10 cellular contexts compared by ENCODE assay signal in the genomic region with DNA sequence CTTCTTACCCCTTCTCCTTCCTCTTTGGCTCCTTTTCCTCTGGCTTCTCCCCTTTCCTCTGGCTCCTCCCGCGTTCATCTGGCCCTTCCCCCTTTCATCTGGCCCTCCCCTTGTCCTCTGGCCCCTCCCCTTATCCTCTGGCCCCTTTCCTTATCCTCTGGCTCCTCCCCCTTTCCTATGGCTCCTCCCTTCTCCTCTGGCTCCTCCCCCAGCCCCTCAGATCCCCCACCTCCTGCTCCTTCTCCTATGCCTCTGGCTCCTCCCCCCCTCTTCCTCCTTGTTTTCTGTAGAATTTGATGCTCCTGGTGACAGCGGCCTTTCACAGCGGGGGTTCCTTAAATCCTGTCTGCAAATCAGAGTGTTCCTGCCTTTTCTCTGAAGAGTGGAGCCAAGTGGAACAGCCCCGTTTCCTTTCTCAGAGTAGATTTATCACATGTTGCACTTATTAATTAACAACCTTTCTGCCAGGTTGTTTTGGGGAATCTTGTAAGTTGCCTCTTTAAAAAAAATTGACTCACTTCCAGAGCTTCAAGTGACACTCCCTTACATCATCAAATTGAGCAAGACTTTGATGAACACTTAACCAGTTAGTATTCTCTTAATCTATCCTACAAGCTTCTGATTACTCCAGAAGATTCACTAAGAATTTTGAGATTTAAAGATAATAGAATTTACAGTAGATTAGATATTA. TPM values are rescaled to one million over a fixed set of nuclear protein-coding genes. Genes with fewer than 3 reads are reported as not detected.
DNase-seq lines count a peak whose midpoint lies in the region; ATAC-seq and TF ChIP-seq lines count a peak whose summit lies in the region.
"Had no signal": no experiment of that assay in that cellular context is flagged by ENCODE, and none has a peak within 500 bp of the region (broad histone marks: within the 10 kb centered on the region; RNA-seq: fewer than 3 reads in every experiment).

No MANE protein-coding gene starts in this region.

- DNase-seq in AG10803 (ENCODE audit: low read depth) (peak; percentile 34), HCT116 (ENCODE audit: low read depth, low spot score) (peak; percentile 41), amniotic epithelial cell (ENCODE audit: low read depth) (peak; percentile 40), iPS DF 4.7 (ENCODE audit: extremely low read depth, low spot score) (peak; percentile 94), medulla oblongata (ENCODE audit: extremely low spot score) (no peak)
- DNase-seq in stimulated activated naive CD8-positive, alpha-beta T cell treated with anti-CD3 and anti-CD28 coated beads, Interleukin-15, amount 100 ng/mL, for 72 hours: no peak
- no peak for DNase-seq in activated CD4-positive, alpha-beta T cell treated with anti-CD3 and anti-CD28 coated beads for 4 hours
- DNase-seq: cerebellar nuclear complex had no signal

- no peaks in the 10 kb centered on the region for H3K27me3 ChIP-seq in HCT116 (ENCODE audit: insufficient read depth, low read length)

- H3K79me2 ChIP-seq in HCT116 (ENCODE audit: insufficient read depth, low read length): no peaks in the 10 kb centered on the region

- ATAC-seq in HCT116: peak; percentile 98
- no peak for ATAC-seq in GM21381 (IDR thresholded peaks at IDR 0.05; ENCODE audit: unreplicated experiment)
- no peak for ATAC-seq in stimulated activated naive CD8-positive, alpha-beta T cell treated with anti-CD3 and anti-CD28 coated beads, Interleukin-15, amount 100 ng/mL, for 72 hours

- H2AFZ ChIP-seq in HCT116 (ENCODE audit: low read depth, low read length, poor library complexity, severe bottlenecking): no peak overlapping the region

- CTCF ChIA-PET in HCT116 (lab: Charles Lee): interaction anchor here (1.9 kb wide), 1 partner anchor 39 kb away, joined by 6 read pairs; no protein-coding TSS in a partner anchor

- RAD21 ChIA-PET in HCT116 (lab: Charles Lee; ENCODE audit: low non-redundant PET in 1 of 2, low total read pairs in 2 of 2, uncharacterized antibody in 2 of 2, unreplicated experiment in 2 of 2): no interaction called here

- POLR2A ChIA-PET in HCT116 (lab: Charles Lee): no interaction called here

- no peaks in the 10 kb centered on the region for H3K9me2 ChIP-seq in HCT116 (ENCODE audit: insufficient read depth)

- peak overlapping the region in 1 of 2 donors; percentile 2 for H3K27ac Mint-ChIP-seq in stimulated activated naive CD8-positive, alpha-beta T cell treated with anti-CD3 and anti-CD28 coated beads, Interleukin-15, amount 100 ng/mL, for 72 hours

- no peaks in the 10 kb centered on the region for H3K4me1 Mint-ChIP-seq in stimulated activated naive CD8-positive, alpha-beta T cell treated with anti-CD3 and anti-CD28 coated beads, Interleukin-15, amount 100 ng/mL, for 72 hours

- no peak overlapping the region for H3K4me2 ChIP-seq in HCT116 (ENCODE audit: low read length)

- no peaks in the 10 kb centered on the region for H3K4me1 ChIP-seq in HCT116 (ENCODE audit: control insufficient read depth in 1 of 2, insufficient read depth in 2 of 2, low read length in 2 of 2)
- H3K4me1 ChIP-seq: SJSA1 had no signal

- H3K9ac ChIP-seq in HCT116 (ENCODE audit: low read length): no peak overlapping the region

- H3K4me3 Mint-ChIP-seq in stimulated activated naive CD8-positive, alpha-beta T cell treated with anti-CD3 and anti-CD28 coated beads, Interleukin-15, amount 100 ng/mL, for 72 hours: no peak overlapping the region

- TF ChIP-seq POLR2A in HCT116 (IDR thresholded peaks at IDR 0.05; ENCODE audit: borderline replicate concordance, extremely low read depth, insufficient read depth, insufficient read length): no peak

- intact Hi-C loops in HCT116 (cut with micrococcal nuclease): no loop called here

- TF ChIP-seq CTCF in AG10803 (conservative IDR thresholded peaks at IDR 0.05; ENCODE audit: low read length) (no peak), HCT116 (IDR thresholded peaks at IDR 0.05 in 2 of 3, conservative IDR thresholded peaks at IDR 0.05 in 1 of 3; ENCODE audit: borderline replicate concordance in 1 of 3, insufficient read depth in 1 of 3, low read depth in 2 of 3, low read length in 2 of 3) (no peak)

- no TSS peak for BruUV-seq in HCT116 (replicated peaks; lab: Mats Ljungman, UMichigan)

- no peaks in the 10 kb centered on the region for H4K20me1 ChIP-seq in HCT116 (ENCODE audit: insufficient read depth)

- H3K9me3 Mint-ChIP-seq in stimulated activated naive CD8-positive, alpha-beta T cell treated with anti-CD3 and anti-CD28 coated beads, Interleukin-15, amount 100 ng/mL, for 72 hours: no peaks in the 10 kb centered on the region

- H3K4me3 ChIP-seq in AG10803 (ENCODE audit: low read length) (no peak overlapping the region), HCT116 (replicated peaks in 1 of 2; ENCODE audit: low read depth in 1 of 2, low read length in 2 of 2) (no peak overlapping the region)
- H3K4me3 ChIP-seq: SJSA1 had no signal

- no peak for TF ChIP-seq RAD21 in HCT116 (IDR thresholded peaks at IDR 0.05; ENCODE audit: low read depth)

- no peaks in the 10 kb centered on the region for H3K9me3 ChIP-seq in HCT116 (ENCODE audit: control insufficient read depth in 1 of 2, insufficient read depth in 1 of 2, low read depth in 1 of 2, low read length in 2 of 2)
- H3K9me3 ChIP-seq: SJSA1 had no signal

- H3K27ac ChIP-seq in HCT116 (ENCODE audit: low read depth, low read length): no peak overlapping the region
- H3K27ac ChIP-seq: SJSA1 had no signal

- H3K36me3 ChIP-seq in HCT116 (ENCODE audit: control insufficient read depth in 1 of 2, insufficient read depth in 2 of 2, low read length in 2 of 2): no peaks in the 10 kb centered on the region
- H3K36me3 ChIP-seq: SJSA1 had no signal

- H3K27me3 Mint-ChIP-seq in stimulated activated naive CD8-positive, alpha-beta T cell treated with anti-CD3 and anti-CD28 coated beads, Interleukin-15, amount 100 ng/mL, for 72 hours: no peaks in the 10 kb centered on the region

TF ChIP-seq in HCT116, 20 proteins besides CTCF, POLR2A, EP300 and RAD21:
- TF ChIP-seq POLR2AphosphoS5 (IDR thresholded peaks at IDR 0.05; ENCODE audit: low read depth, low read length) (no peak), SP1 (IDR thresholded peaks at IDR 0.05; ENCODE audit: low read depth) (peak; percentile 27; the same call in 1 of the 2 replicates), TCF7L2 (IDR thresholded peaks at IDR 0.05; ENCODE audit: borderline replicate concordance, extremely low read depth, insufficient read depth, insufficient read length) (no peak), SRF (IDR thresholded peaks at IDR 0.05; ENCODE audit: low read depth) (no peak), CEBPB (IDR thresholded peaks at IDR 0.05; ENCODE audit: low read depth) (peak; percentile 87), ELF1 (IDR thresholded peaks at IDR 0.05; ENCODE audit: borderline replicate concordance, low read depth) (no peak), CBX3 (IDR thresholded peaks at IDR 0.05; ENCODE audit: low read depth) (no peak), ZNF274 (IDR thresholded peaks at IDR 0.05; ENCODE audit: low read depth, low read length) (no peak), ZFX (IDR thresholded peaks at IDR 0.05) (no peak)
- TF ChIP-seq, protein P1, sequence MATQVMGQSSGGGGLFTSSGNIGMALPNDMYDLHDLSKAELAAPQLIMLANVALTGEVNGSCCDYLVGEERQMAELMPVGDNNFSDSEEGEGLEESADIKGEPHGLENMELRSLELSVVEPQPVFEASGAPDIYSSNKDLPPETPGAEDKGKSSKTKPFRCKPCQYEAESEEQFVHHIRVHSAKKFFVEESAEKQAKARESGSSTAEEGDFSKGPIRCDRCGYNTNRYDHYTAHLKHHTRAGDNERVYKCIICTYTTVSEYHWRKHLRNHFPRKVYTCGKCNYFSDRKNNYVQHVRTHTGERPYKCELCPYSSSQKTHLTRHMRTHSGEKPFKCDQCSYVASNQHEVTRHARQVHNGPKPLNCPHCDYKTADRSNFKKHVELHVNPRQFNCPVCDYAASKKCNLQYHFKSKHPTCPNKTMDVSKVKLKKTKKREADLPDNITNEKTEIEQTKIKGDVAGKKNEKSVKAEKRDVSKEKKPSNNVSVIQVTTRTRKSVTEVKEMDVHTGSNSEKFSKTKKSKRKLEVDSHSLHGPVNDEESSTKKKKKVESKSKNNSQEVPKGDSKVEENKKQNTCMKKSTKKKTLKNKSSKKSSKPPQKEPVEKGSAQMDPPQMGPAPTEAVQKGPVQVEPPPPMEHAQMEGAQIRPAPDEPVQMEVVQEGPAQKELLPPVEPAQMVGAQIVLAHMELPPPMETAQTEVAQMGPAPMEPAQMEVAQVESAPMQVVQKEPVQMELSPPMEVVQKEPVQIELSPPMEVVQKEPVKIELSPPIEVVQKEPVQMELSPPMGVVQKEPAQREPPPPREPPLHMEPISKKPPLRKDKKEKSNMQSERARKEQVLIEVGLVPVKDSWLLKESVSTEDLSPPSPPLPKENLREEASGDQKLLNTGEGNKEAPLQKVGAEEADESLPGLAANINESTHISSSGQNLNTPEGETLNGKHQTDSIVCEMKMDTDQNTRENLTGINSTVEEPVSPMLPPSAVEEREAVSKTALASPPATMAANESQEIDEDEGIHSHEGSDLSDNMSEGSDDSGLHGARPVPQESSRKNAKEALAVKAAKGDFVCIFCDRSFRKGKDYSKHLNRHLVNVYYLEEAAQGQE (IDR thresholded peaks at IDR 0.05; ENCODE audit: low read depth): no peak
- TF ChIP-seq, protein P2, sequence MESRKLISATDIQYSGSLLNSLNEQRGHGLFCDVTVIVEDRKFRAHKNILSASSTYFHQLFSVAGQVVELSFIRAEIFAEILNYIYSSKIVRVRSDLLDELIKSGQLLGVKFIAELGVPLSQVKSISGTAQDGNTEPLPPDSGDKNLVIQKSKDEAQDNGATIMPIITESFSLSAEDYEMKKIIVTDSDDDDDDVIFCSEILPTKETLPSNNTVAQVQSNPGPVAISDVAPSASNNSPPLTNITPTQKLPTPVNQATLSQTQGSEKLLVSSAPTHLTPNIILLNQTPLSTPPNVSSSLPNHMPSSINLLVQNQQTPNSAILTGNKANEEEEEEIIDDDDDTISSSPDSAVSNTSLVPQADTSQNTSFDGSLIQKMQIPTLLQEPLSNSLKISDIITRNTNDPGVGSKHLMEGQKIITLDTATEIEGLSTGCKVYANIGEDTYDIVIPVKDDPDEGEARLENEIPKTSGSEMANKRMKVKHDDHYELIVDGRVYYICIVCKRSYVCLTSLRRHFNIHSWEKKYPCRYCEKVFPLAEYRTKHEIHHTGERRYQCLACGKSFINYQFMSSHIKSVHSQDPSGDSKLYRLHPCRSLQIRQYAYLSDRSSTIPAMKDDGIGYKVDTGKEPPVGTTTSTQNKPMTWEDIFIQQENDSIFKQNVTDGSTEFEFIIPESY (IDR thresholded peaks at IDR 0.05; ENCODE audit: extremely low read depth, insufficient replicate concordance, low read length): no peak
- TF ChIP-seq, protein P3, sequence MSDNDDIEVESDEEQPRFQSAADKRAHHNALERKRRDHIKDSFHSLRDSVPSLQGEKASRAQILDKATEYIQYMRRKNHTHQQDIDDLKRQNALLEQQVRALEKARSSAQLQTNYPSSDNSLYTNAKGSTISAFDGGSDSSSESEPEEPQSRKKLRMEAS (IDR thresholded peaks at IDR 0.05): no peak

RNA-seq across cellular contexts. Expression of a gene that starts 27.9 kb away (rescaled TPM):
- total RNA-seq in HCT116 (2021; ENCODE audit: unreplicated experiment): 0.61 TPM
- not detected in 2 replicates for polyA plus RNA-seq in HCT116 (2012)
- total RNA-seq: SJSA1 had no signal

RNA-seq across cellular contexts. Expression of a gene that starts 32.3 kb away (rescaled TPM):
- total RNA-seq in HCT116 (2021; ENCODE audit: unreplicated experiment): not detected
- polyA plus RNA-seq in HCT116 (2012): not detected in 2 replicates
- total RNA-seq: SJSA1 had no signal

RNA-seq across cellular contexts. Expression of a gene that starts 44.4 kb away (rescaled TPM):
- 5.8 TPM for total RNA-seq in HCT116 (2021; ENCODE audit: unreplicated experiment)
- polyA plus RNA-seq in HCT116 (2012): 2.2 and 3.0 TPM in 2 replicates

Comparison
In these comparisons a context has a peak if more than half of its experiments do, and no peak if none do; other contexts are left out.
1. DNase-seq: peak in AG10803 (single experiment), HCT116 (single experiment), amniotic epithelial cell (single experiment) and iPS DF 4.7 (single experiment); none in medulla oblongata (single experiment), stimulated activated naive CD8-positive, alpha-beta T cell treated with anti-CD3 and anti-CD28 coated beads, Interleukin-15, amount 100 ng/mL, for 72 hours (0 of 2) and activated CD4-positive, alpha-beta T cell treated with anti-CD3 and anti-CD28 coated beads for 4 hours (0 of 2).